1 cellular context compared by ENCODE assay signal in the genomic region with DNA sequence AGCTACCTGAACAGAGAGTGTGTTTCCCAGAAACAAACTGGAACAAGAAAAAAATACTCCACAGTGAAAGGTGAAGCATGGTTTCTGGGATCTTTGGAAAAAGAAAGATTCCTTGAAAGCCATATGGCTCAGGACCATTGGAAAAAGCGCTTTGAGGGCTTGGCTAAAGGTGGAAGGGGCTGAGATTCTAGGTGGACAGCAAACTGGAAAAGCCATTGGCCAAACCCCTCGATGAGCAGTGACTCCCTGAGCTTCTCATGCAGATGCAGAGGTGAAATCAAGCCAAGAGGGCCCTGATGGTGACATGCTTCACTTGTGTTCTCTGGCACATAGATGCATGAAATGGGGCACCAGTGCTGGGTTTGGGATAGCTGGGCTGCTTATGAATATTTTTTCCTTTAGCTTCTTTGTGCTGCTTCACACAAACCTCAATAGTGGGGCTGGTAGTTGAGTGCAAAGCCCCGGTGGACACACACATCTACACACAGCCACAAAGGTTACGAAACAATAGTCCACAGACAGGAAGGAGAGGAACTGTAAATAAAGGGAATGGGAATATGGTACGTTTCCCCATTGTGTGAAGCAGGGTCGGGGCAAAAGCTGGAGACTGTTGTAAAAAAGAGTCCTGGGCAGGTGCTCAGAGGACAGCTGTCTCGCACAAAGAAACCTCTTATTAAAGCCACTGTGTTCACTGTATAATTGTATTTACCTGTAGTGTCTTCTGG.
TF ChIP-seq lines count a peak whose summit lies in the region.

No MANE protein-coding gene starts in this region.

TF ChIP-seq in HepG2, 621 proteins besides CTCF, POLR2A, EP300 and RAD21 (continued from another document and continues in another):
- TF ChIP-seq ZBTB14 (CRISPR knock-in tag; IDR thresholded peaks at IDR 0.05): no peak
- TF ChIP-seq ZBTB26 (CRISPR knock-in tag; IDR thresholded peaks at IDR 0.05; ENCODE audit: borderline replicate concordance): no peak
- no peak for TF ChIP-seq ZSCAN20 (CRISPR knock-in tag; IDR thresholded peaks at IDR 0.05; ENCODE audit: borderline replicate concordance)
- TF ChIP-seq CENPX (CRISPR knock-in tag; IDR thresholded peaks at IDR 0.05): no peak
- peak; percentile 54; the same call in 1 of the 2 replicates for TF ChIP-seq SMAD3 (CRISPR knock-in tag; IDR thresholded peaks at IDR 0.05)
- TF ChIP-seq BCL6 (CRISPR knock-in tag; IDR thresholded peaks at IDR 0.05): peak; percentile 72
- no peak for TF ChIP-seq ASH2L (IDR thresholded peaks at IDR 0.05; ENCODE audit: insufficient read length, low read depth, low read length)
- peak; percentile 83 for TF ChIP-seq GATAD2A (CRISPR knock-in tag; IDR thresholded peaks at IDR 0.05)
- TF ChIP-seq, protein P1, sequence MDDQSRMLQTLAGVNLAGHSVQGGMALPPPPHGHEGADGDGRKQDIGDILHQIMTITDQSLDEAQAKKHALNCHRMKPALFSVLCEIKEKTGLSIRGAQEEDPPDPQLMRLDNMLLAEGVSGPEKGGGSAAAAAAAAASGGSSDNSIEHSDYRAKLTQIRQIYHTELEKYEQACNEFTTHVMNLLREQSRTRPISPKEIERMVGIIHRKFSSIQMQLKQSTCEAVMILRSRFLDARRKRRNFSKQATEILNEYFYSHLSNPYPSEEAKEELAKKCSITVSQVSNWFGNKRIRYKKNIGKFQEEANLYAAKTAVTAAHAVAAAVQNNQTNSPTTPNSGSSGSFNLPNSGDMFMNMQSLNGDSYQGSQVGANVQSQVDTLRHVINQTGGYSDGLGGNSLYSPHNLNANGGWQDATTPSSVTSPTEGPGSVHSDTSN (CRISPR knock-in tag; IDR thresholded peaks at IDR 0.05; ENCODE audit: borderline replicate concordance): no peak
- peak; percentile 83 for TF ChIP-seq CEBPG (CRISPR knock-in tag; IDR thresholded peaks at IDR 0.05)
- TF ChIP-seq SOX5 (CRISPR knock-in tag; IDR thresholded peaks at IDR 0.05; ENCODE audit: borderline replicate concordance): peak; percentile 88; the same call in 1 of the 2 replicates
- no peak for TF ChIP-seq ZNF17 (CRISPR knock-in tag; IDR thresholded peaks at IDR 0.05)
- no peak for TF ChIP-seq SMARCC2 (IDR thresholded peaks at IDR 0.05)
- TF ChIP-seq, protein P2, sequence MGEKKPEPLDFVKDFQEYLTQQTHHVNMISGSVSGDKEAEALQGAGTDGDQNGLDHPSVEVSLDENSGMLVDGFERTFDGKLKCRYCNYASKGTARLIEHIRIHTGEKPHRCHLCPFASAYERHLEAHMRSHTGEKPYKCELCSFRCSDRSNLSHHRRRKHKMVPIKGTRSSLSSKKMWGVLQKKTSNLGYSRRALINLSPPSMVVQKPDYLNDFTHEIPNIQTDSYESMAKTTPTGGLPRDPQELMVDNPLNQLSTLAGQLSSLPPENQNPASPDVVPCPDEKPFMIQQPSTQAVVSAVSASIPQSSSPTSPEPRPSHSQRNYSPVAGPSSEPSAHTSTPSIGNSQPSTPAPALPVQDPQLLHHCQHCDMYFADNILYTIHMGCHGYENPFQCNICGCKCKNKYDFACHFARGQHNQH (CRISPR knock-in tag; IDR thresholded peaks at IDR 0.05): 0 out of 2 replicates have a peak, but pooled peaks have one; percentile 17
- no peak for TF ChIP-seq RORA (CRISPR knock-in tag; IDR thresholded peaks at IDR 0.05)
- peak; percentile 31 for TF ChIP-seq HDAC1 (CRISPR knock-in tag; IDR thresholded peaks at IDR 0.05)
- no peak; the same call in 1 of the 2 replicates for TF ChIP-seq KAT8 (CRISPR knock-in tag; IDR thresholded peaks at IDR 0.05)
- TF ChIP-seq RXRA (CRISPR knock-in tag; IDR thresholded peaks at IDR 0.05): no peak
- TF ChIP-seq ZNF441 (CRISPR knock-in tag; IDR thresholded peaks at IDR 0.05; ENCODE audit: borderline replicate concordance): no peak
- 0 out of 2 replicates have a peak, but pooled peaks have one; percentile 59 for TF ChIP-seq ZNF644 (CRISPR knock-in tag; IDR thresholded peaks at IDR 0.05; ENCODE audit: low read depth)
- TF ChIP-seq, protein P3, sequence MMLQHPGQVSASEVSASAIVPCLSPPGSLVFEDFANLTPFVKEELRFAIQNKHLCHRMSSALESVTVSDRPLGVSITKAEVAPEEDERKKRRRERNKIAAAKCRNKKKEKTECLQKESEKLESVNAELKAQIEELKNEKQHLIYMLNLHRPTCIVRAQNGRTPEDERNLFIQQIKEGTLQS (CRISPR knock-in tag; IDR thresholded peaks at IDR 0.05): no peak
- no peak for TF ChIP-seq KDM4B (CRISPR knock-in tag; IDR thresholded peaks at IDR 0.05)
- no peak for TF ChIP-seq THYN1 (CRISPR knock-in tag; IDR thresholded peaks at IDR 0.05; ENCODE audit: borderline replicate concordance, low read depth)
- 0 out of 2 replicates have a peak, but pooled peaks have one; percentile 57 for TF ChIP-seq ZNF737 (CRISPR knock-in tag; IDR thresholded peaks at IDR 0.05; ENCODE audit: borderline replicate concordance)
- peak; percentile 40 for TF ChIP-seq HNF1B (CRISPR knock-in tag; IDR thresholded peaks at IDR 0.05)
- TF ChIP-seq, protein P4, sequence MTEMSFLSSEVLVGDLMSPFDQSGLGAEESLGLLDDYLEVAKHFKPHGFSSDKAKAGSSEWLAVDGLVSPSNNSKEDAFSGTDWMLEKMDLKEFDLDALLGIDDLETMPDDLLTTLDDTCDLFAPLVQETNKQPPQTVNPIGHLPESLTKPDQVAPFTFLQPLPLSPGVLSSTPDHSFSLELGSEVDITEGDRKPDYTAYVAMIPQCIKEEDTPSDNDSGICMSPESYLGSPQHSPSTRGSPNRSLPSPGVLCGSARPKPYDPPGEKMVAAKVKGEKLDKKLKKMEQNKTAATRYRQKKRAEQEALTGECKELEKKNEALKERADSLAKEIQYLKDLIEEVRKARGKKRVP (CRISPR knock-in tag; IDR thresholded peaks at IDR 0.05): no peak
- no peak for TF ChIP-seq MTA1 (CRISPR knock-in tag; IDR thresholded peaks at IDR 0.05; ENCODE audit: borderline replicate concordance)
- no peak for TF ChIP-seq MLLT10 (CRISPR knock-in tag; IDR thresholded peaks at IDR 0.05)
- TF ChIP-seq ZNF646 (CRISPR knock-in tag; IDR thresholded peaks at IDR 0.05): peak; percentile 96
- no peak for TF ChIP-seq SMAD1 (CRISPR knock-in tag; IDR thresholded peaks at IDR 0.05; ENCODE audit: borderline replicate concordance, low read depth)
- TF ChIP-seq FOXP1 (IDR thresholded peaks at IDR 0.05): no peak
- TF ChIP-seq FOXP1 (CRISPR knock-in tag; IDR thresholded peaks at IDR 0.05): 0 out of 2 replicates have a peak, but pooled peaks have one; percentile 54
- no peak for TF ChIP-seq ZFYVE20 (CRISPR knock-in tag; IDR thresholded peaks at IDR 0.05; ENCODE audit: borderline replicate concordance, low read depth)
- no peak for TF ChIP-seq PHF20 (CRISPR knock-in tag; IDR thresholded peaks at IDR 0.05)
- TF ChIP-seq SIX1 (CRISPR knock-in tag; IDR thresholded peaks at IDR 0.05; ENCODE audit: borderline replicate concordance): no peak
- TF ChIP-seq TCF7L2 (IDR thresholded peaks at IDR 0.05; ENCODE audit: low read depth, low read length): no peak
- TF ChIP-seq E2F5 (CRISPR knock-in tag; conservative IDR thresholded peaks at IDR 0.05): no peak
- TF ChIP-seq, protein P5, sequence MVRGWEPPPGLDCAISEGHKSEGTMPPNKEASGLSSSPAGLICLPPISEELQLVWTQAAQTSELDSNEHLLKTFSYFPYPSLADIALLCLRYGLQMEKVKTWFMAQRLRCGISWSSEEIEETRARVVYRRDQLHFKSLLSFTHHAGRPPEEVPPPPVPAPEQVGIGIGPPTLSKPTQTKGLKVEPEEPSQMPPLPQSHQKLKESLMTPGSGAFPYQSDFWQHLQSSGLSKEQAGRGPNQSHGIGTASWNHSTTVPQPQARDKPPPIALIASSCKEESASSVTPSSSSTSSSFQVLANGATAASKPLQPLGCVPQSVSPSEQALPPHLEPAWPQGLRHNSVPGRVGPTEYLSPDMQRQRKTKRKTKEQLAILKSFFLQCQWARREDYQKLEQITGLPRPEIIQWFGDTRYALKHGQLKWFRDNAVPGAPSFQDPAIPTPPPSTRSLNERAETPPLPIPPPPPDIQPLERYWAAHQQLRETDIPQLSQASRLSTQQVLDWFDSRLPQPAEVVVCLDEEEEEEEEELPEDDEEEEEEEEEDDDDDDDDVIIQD (CRISPR knock-in tag; IDR thresholded peaks at IDR 0.05; ENCODE audit: low read depth): no peak
- TF ChIP-seq GTF3A (CRISPR knock-in tag; conservative IDR thresholded peaks at IDR 0.05): no peak
- peak; percentile 84; the same call in 1 of the 2 replicates for TF ChIP-seq FOXK1 (CRISPR knock-in tag; IDR thresholded peaks at IDR 0.05; ENCODE audit: borderline replicate concordance, low read depth)
- no peak for TF ChIP-seq TBL1XR1 (IDR thresholded peaks at IDR 0.05; ENCODE audit: borderline replicate concordance, low read length, partially characterized antibody)
- no peak for TF ChIP-seq ZNF33B (CRISPR knock-in tag; IDR thresholded peaks at IDR 0.05)
